8 cellular contexts compared by ENCODE assay signal in the genomic region with DNA sequence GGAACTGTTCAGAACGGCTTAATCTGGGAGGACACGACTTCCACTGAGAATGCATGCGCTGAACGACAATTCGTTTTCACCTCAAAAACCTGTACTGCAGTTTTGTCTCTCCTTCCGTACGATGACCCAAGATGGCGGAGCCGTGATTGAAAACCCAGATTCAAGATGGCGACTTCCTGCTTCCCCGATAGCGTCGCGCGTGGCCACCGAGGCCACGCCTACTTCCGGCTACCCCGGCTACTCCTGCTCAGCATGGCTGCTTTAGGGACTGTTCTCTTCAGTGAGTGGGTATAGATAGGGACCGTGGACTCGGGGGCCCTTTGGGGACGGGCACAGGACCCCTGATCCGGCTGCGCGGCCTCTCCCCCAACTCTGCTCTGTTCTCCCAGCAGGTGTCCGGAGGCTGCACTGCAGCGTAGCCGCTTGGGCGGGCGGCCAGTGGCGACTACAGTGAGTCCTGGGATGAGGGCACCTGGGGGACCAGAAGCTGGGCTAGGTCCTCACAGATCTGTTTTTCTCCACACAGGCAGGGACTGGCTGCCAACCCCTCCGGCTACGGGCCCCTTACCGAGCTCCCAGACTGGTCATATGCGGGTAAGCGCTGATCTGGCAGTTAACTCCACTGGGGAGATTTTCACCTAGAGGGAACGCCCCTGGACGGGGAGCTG. TPM values are rescaled to one million over a fixed set of nuclear protein-coding genes. Genes with fewer than 3 reads are reported as not detected.
A peak's percentile ranks its signal among the peaks of the same experiment; 100 is the strongest.
DNase-seq lines count a peak whose midpoint lies in the region; ATAC-seq and TF ChIP-seq lines count a peak whose summit lies in the region.

A gene (plus strand): TSS at position 227 of the 668 bp plus-strand sequence. CDS start 26 bp downstream, at position 253.

- H2BK15ac ChIP-seq in H9 (ENCODE audit: low read depth, low read length) (no peak within 1 kb of the TSS), neuronal stem cell (ENCODE audit: low read length) (peak within 1 kb of the TSS; percentile 64)

- H2BK120ac ChIP-seq in H9 (ENCODE audit: low read depth, low read length, poor library complexity, severe bottlenecking) (no peak within 1 kb of the TSS), neuronal stem cell (ENCODE audit: low read depth, low read length) (peak within 1 kb of the TSS; percentile 78)

- peak within 1 kb of the TSS; percentile 96 for H3K4me3 Mint-ChIP-seq in H9

- H3T11ph ChIP-seq in H9 (ENCODE audit: low read length): no peak within 1 kb of the TSS

- TF ChIP-seq CTCF in H9 (conservative IDR thresholded peaks at IDR 0.05) (no peak), MM.1S (IDR thresholded peaks at IDR 0.05; ENCODE audit: low read length) (no peak), foreskin keratinocyte (conservative IDR thresholded peaks at IDR 0.05) (peak; percentile 4), subcutaneous adipose tissue (IDR thresholded peaks at IDR 0.05; ENCODE audit: low read depth) (no peak)

- peak within 1 kb of the TSS; percentile 89 for H3K14ac ChIP-seq in H9 (ENCODE audit: insufficient read depth, low read length)
- peak within 1 kb of the TSS; percentile 59 for H3K14ac ChIP-seq in neuronal stem cell (ENCODE audit: low read length)

- H3K18ac ChIP-seq in H9 (ENCODE audit: insufficient read length, low read depth, low read length) (peak within 1 kb of the TSS; percentile 92), neuronal stem cell (ENCODE audit: low read length) (peak within 1 kb of the TSS; percentile 84)

- H2BK5ac ChIP-seq in H9 (ENCODE audit: insufficient read length, low read length) (peak within 1 kb of the TSS; percentile 57), neuronal stem cell (ENCODE audit: low read length) (no peak within 1 kb of the TSS)

- peak within 1 kb of the TSS; percentile 92 for H3K4me2 ChIP-seq in H9 (ENCODE audit: insufficient read depth, insufficient read length, low read length)
- H3K4me2 ChIP-seq in MM.1S (ENCODE audit: low read depth, low read length): peak within 1 kb of the TSS; percentile 59
- H3K4me2 ChIP-seq in neuronal stem cell (ENCODE audit: insufficient read depth, low read length, poor library complexity, severe bottlenecking): peak within 1 kb of the TSS; percentile 83

- H3K36me3 Mint-ChIP-seq in H9 (ENCODE audit: insufficient read depth in 1 of 3, low read depth in 3 of 3): peaks cover 18 to 35% (median 31%) of the 10 kb centered on the region in 3 experiments

- no peaks in the 10 kb centered on the region for H4K20me1 ChIP-seq in H9 (ENCODE audit: control insufficient read depth, insufficient read depth, insufficient read length)
- no peaks in the 10 kb centered on the region for H4K20me1 ChIP-seq in MM.1S (ENCODE audit: insufficient read depth, low read length)

- H2AFZ ChIP-seq in H9 (ENCODE audit: low read length): peak within 1 kb of the TSS; percentile 85
- peak within 1 kb of the TSS; percentile 94 for H2AFZ ChIP-seq in MM.1S (ENCODE audit: low read length)
- H2AFZ ChIP-seq in neuronal stem cell (ENCODE audit: low read length): peak within 1 kb of the TSS; percentile 97

- H3K4me3 ChIP-seq in MM.1S (ENCODE audit: low read length) (peak within 1 kb of the TSS; percentile 85), neuronal stem cell (ENCODE audit: low read length in 2 of 2) (peak within 1 kb of the TSS; percentile 89 to 95)

- peaks cover 6% of the 10 kb centered on the region for H3K23me2 ChIP-seq in H9 (ENCODE audit: insufficient read length, low read depth, low read length, poor library complexity, severe bottlenecking)

- no peak within 1 kb of the TSS for H3K56ac ChIP-seq in H9 (ENCODE audit: insufficient read length, low read depth, low read length)

- H3K27me3 ChIP-seq in H9 (ENCODE audit: insufficient read depth, low read length) (no peaks in the 10 kb centered on the region), MM.1S (replicated peaks; ENCODE audit: insufficient read depth, low read length) (no peaks in the 10 kb centered on the region), foreskin keratinocyte (no peaks in the 10 kb centered on the region), neuronal stem cell (ENCODE audit: control insufficient read depth in 3 of 3, insufficient read depth in 3 of 3, low read depth in 1 of 3, low read length in 3 of 3) (no peaks in the 10 kb centered on the region)

- peak within 1 kb of the TSS; percentile 99 for H4K5ac ChIP-seq in H9 (ENCODE audit: insufficient read length, low read depth, low read length)

- H3K4ac ChIP-seq in H9 (ENCODE audit: low read depth, low read length) (peak within 1 kb of the TSS; percentile 59; the same call in 1 of the 2 replicates), neuronal stem cell (ENCODE audit: low read length) (no peak within 1 kb of the TSS)

- peak within 1 kb of the TSS; percentile 88 for H4K91ac ChIP-seq in H9 (ENCODE audit: insufficient read length, low read depth, low read length)
- no peak within 1 kb of the TSS for H4K91ac ChIP-seq in neuronal stem cell (ENCODE audit: low read depth, low read length, poor library complexity)

- H3K9me3 Mint-ChIP-seq in H9: peaks cover 0 to 4% of the 10 kb centered on the region in 2 experiments; a peak in 2 of 5 replicates

- H3K23ac ChIP-seq in H9 (ENCODE audit: insufficient read length, low read depth, low read length): no peak within 1 kb of the TSS
- peak within 1 kb of the TSS; percentile 37 for H3K23ac ChIP-seq in neuronal stem cell (ENCODE audit: low read depth, low read length, poor library complexity)

- H3K79me1 ChIP-seq in H9 (ENCODE audit: insufficient read depth, low read depth, low read length, poor library complexity, severe bottlenecking) (peaks cover 4% of the 10 kb centered on the region), neuronal stem cell (ENCODE audit: low read depth, low read length) (peaks cover 3% of the 10 kb centered on the region)

- H3K4me1 ChIP-seq in ES-I3 (ENCODE audit: insufficient read depth, low read length): peaks cover 8% of the 10 kb centered on the region
- no peaks in the 10 kb centered on the region for H3K4me1 ChIP-seq in H9 (ENCODE audit: insufficient read depth, low read length)
- 0 out of 2 replicates have a peak, but pooled peaks cover 3% of the 10 kb centered on the region for H3K4me1 ChIP-seq in MM.1S (ENCODE audit: low read length)
- H3K4me1 ChIP-seq in foreskin keratinocyte: no peaks in the 10 kb centered on the region
- peaks cover 5 to 6% of the 10 kb centered on the region in 2 donors for H3K4me1 ChIP-seq in neuronal stem cell (ENCODE audit: control insufficient read depth in 2 of 2, insufficient read depth in 1 of 2, low read depth in 1 of 2, low read length in 2 of 2)

- H3K9me2 ChIP-seq in MM.1S (replicated peaks; ENCODE audit: insufficient read depth, low read length): no peaks in the 10 kb centered on the region

- H2BK20ac ChIP-seq in H9 (ENCODE audit: low read depth, low read length, poor library complexity, severe bottlenecking): no peak within 1 kb of the TSS

- no peaks in the 10 kb centered on the region for H3K27me3 Mint-ChIP-seq in H9 (ENCODE audit: low read depth)

- H2BK12ac ChIP-seq in H9 (ENCODE audit: insufficient read length, low read depth, low read length) (peak within 1 kb of the TSS; percentile 45), neuronal stem cell (ENCODE audit: low read length) (no peak within 1 kb of the TSS)

- no peak within 1 kb of the TSS for H4K8ac ChIP-seq in H9 (replicated peaks; ENCODE audit: insufficient read length, low read depth, low read length)
- no peak within 1 kb of the TSS for H4K8ac ChIP-seq in neuronal stem cell (ENCODE audit: low read depth, low read length)

- WGBS in H9 (ENCODE audit: extremely low coverage, insufficient read length, low lambda C conversion rate): no CpG with 5 or more reads among the region's 38 CpGs
- no CpG with 5 or more reads among the region's 38 CpGs for WGBS in neuronal stem cell (ENCODE audit: extremely low coverage in 2 of 2, insufficient read length in 2 of 2, insufficient replicate concordance in 1 of 2), 2 donors

- peak; percentile 80 for ATAC-seq in foreskin keratinocyte

- H3F3A ChIP-seq in MM.1S (ENCODE audit: insufficient read depth, low read length): no peaks in the 10 kb centered on the region

- DNase-seq in H9 (peak; percentile 83), MM.1S (peak; percentile 81), SHP77 treated with DMSO at 0.1 percent for 48 hours (lab: John Stamatoyannopoulos, UW) (peak; percentile 87), activated gamma-delta T cell treated with Interleukin-2 at 50 U/mL for 16 hours (peak; percentile 90), foreskin keratinocyte (peak in 1 of 2 donors; percentile 74), neuronal stem cell (ENCODE audit: low spot score) (no peak)

- H3K79me2 ChIP-seq in H9 (ENCODE audit: insufficient read depth, low read length): peaks cover 5% of the 10 kb centered on the region; the same call in 1 of the 2 replicates
- peaks cover 13% of the 10 kb centered on the region for H3K79me2 ChIP-seq in MM.1S (ENCODE audit: low read length)

- H3K9me3 ChIP-seq in ES-I3 (ENCODE audit: control insufficient read depth, insufficient read depth, low read length): no peaks in the 10 kb centered on the region
- H3K9me3 ChIP-seq in H9 (ENCODE audit: control insufficient read depth, low read depth, low read length): no peaks in the 10 kb centered on the region
- H3K9me3 ChIP-seq in MM.1S (replicated peaks; ENCODE audit: insufficient read depth, low read length): no peaks in the 10 kb centered on the region
- H3K9me3 ChIP-seq in neuronal stem cell (replicated peaks in 1 of 2; ENCODE audit: control insufficient read depth in 2 of 2, insufficient read depth in 1 of 2, low read depth in 1 of 2, low read length in 2 of 2): no peaks in the 10 kb centered on the region

- H2AK5ac ChIP-seq in H9 (ENCODE audit: insufficient read length, low read length) (no peak within 1 kb of the TSS), neuronal stem cell (ENCODE audit: low read depth, low read length) (peak within 1 kb of the TSS; percentile 86)

- peaks cover 17 to 24% of the 10 kb centered on the region in 2 experiments for H3K4me1 Mint-ChIP-seq in H9

- H3K9ac ChIP-seq in ES-I3 (ENCODE audit: low read depth, low read length): peak within 1 kb of the TSS; percentile 91
- peak within 1 kb of the TSS; percentile 81 for H3K9ac ChIP-seq in H9 (ENCODE audit: extremely low read depth, insufficient read length, low read length)
- H3K9ac ChIP-seq in MM.1S (ENCODE audit: low read length): peak within 1 kb of the TSS; percentile 87
- peak within 1 kb of the TSS; percentile 85 for H3K9ac ChIP-seq in neuronal stem cell (ENCODE audit: low read depth, low read length, poor library complexity)

- H3K27ac ChIP-seq in H9 (ENCODE audit: insufficient read length, low read depth, low read length): peak within 1 kb of the TSS; percentile 59
- peak within 1 kb of the TSS; percentile 49; the same call in 1 of the 2 replicates for H3K27ac ChIP-seq in MM.1S (ENCODE audit: low read length)
- peak within 1 kb of the TSS; percentile 40 for H3K27ac ChIP-seq in foreskin keratinocyte
- no peak within 1 kb of the TSS for H3K27ac ChIP-seq in neuronal stem cell (replicated peaks; ENCODE audit: low read length)

- H3K36me3 ChIP-seq in ES-I3 (ENCODE audit: insufficient read depth, low read length) (0 out of 2 replicates have a peak, but pooled peaks cover 6% of the 10 kb centered on the region), MM.1S (replicated peaks; ENCODE audit: insufficient read depth, low read length) (no peaks in the 10 kb centered on the region), neuronal stem cell (replicated peaks in 1 of 2; ENCODE audit: control insufficient read depth in 2 of 2, insufficient read depth in 2 of 2, low read length in 2 of 2) (peaks cover 9 to 34% of the 10 kb centered on the region in 2 donors)

- H3K27ac Mint-ChIP-seq in H9: peak within 1 kb of the TSS; percentile 92 to 99 (median 97)

RNA-seq across cellular contexts. Expression of the gene that starts here (rescaled TPM):
- total RNA-seq in H9 (2021) (174 and 190 TPM in 2 replicates), foreskin keratinocyte (176 and 219 TPM in 2 replicates), subcutaneous adipose tissue (10 to 100 TPM; 13.9 to 55.6 (median 31.2) TPM)
- 418 and 434 TPM in 2 replicates for polyA plus RNA-seq in foreskin keratinocyte
- 193 TPM for polyA plus RNA-seq in neuronal stem cell (2013, experiment 1 of 2)
- 197 TPM for polyA plus RNA-seq in neuronal stem cell (2013, experiment 2 of 2)
